ENCODE assay signal across 18 cellular contexts in the genomic region with DNA sequence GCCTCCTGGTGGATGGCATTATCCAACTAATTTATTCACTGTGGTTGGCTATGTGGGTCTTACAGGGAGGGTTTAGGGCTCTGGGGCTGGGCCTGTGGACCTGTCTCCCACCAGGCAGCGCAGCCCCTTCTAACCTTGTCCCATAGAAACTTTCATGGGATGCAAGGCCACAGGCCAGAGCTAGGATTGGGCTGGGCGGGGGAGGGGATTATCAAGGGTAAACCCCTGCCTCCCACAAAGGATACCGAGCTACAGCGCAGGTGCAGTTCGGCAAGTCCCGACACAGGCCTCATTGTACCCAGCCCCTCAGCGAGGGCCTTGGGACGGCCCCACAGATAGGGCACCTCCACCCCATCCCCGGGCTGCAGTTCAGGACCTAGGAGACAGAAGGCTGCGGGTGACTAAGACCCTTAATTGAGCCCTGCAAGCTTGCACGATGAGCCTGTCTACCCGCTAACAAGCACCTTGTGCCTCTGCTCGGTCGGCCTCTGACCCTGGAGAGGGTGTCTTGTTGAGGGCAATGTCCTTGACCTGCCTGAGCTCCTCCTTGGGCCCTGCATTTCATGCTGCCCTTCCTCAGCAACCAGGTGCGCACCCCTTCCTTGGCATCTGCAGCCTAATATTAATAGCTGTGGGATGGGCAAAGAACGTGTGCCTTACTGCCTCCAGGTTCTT. TPM values are rescaled to one million over a fixed set of nuclear protein-coding genes. Genes with fewer than 3 reads are reported as not detected.
A peak's percentile ranks its signal among the peaks of the same experiment; 100 is the strongest.
DNase-seq lines count a peak whose midpoint lies in the region; ATAC-seq lines count a peak whose summit lies in the region.
"Had no signal": no experiment of that assay in that cellular context is flagged by ENCODE, and none has a peak within 500 bp of the region (broad histone marks: within the 10 kb centered on the region; RNA-seq: fewer than 3 reads in every experiment).

No MANE protein-coding gene starts in this region.

- H3K4me1 ChIP-seq in trophoblast cell (ENCODE audit: control insufficient read depth in 1 of 2, insufficient read depth in 2 of 2, low read length in 2 of 2) = peaks cover 37 to 43% of the 10 kb centered on the region in 2 experiments
- H3K4me1 ChIP-seq in naive thymus-derived CD4-positive, alpha-beta T cell (ENCODE audit: control insufficient read depth in 2 of 2, insufficient read depth in 2 of 2, low read length in 2 of 2) = peaks cover 6 to 9% of the 10 kb centered on the region in 2 donors

- no peak overlapping the region for H3K4me2 ChIP-seq in trophoblast cell (ENCODE audit: low read length)

- H3K27ac Mint-ChIP-seq in naive thymus-derived CD4-positive, alpha-beta T cell = peak overlapping the region in 1 of 9 donors; percentile 39
- H3K27ac Mint-ChIP-seq: activated T-helper 1 cell treated with anti-CD3 and anti-CD28 coated beads, Interleukin-12 subunit alpha, Interleukin-12 subunit beta, Interleukin-2, Interleukin-4 antibody, amounts not matched to agents 30 ng/mL and 10 ng/mL and 1 ng/mL, durations not matched to agents 14 hours and 24 hours and 36 hours; type B pancreatic cell; WTC11 had no signal

- H2BK12ac ChIP-seq in trophoblast cell (ENCODE audit: low read length) = peak overlapping the region; percentile 44

- H3K14ac ChIP-seq in trophoblast cell (ENCODE audit: low read length) = peak overlapping the region; percentile 22

- no peak overlapping the region for H4K12ac ChIP-seq in trophoblast cell (ENCODE audit: low read depth, low read length)

- no peaks in the 10 kb centered on the region for H3K9me3 Mint-ChIP-seq in naive thymus-derived CD4-positive, alpha-beta T cell
- H3K9me3 Mint-ChIP-seq: activated naive CD8-positive, alpha-beta T cell treated with anti-CD3 and anti-CD28 coated beads, Interleukin-2, amount 10 ng/mL, durations not matched to agents 7 days and 5 days; activated T-helper 1 cell treated with anti-CD3 and anti-CD28 coated beads, Interleukin-12 subunit alpha, Interleukin-12 subunit beta, Interleukin-2, Interleukin-4 antibody, amounts not matched to agents 30 ng/mL and 10 ng/mL and 1 ng/mL, durations not matched to agents 14 hours and 24 hours and 36 hours; brain; type B pancreatic cell; WTC11 had no signal

- peak overlapping the region; percentile 36 for H3K27ac ChIP-seq in layer of hippocampus (ENCODE audit: low read depth, low read length)
- H3K27ac ChIP-seq in trophoblast cell (ENCODE audit: low read depth, low read length) = no peak overlapping the region
- H3K27ac ChIP-seq in naive thymus-derived CD4-positive, alpha-beta T cell (ENCODE audit: low read depth, low read length) = no peak overlapping the region

- no peak overlapping the region for H3K9ac ChIP-seq in trophoblast cell (ENCODE audit: low read length)

- DNase-seq in activated effector memory CD4-positive, alpha-beta T cell treated with anti-CD3 and anti-CD28 coated beads, Interleukin-2, amount 50 U/mL, for 16 hours = peak; percentile 61
- DNase-seq in activated effector memory CD4-positive, alpha-beta T cell treated with Interleukin-2 at 50 U/mL for 16 hours = no peak
- no peak for DNase-seq in trophoblast cell
- no peak for DNase-seq in posterior vena cava (ENCODE audit: low spot score)
- no peak for DNase-seq in NK-92 (lab: John Stamatoyannopoulos, UW; ENCODE audit: unreplicated experiment)
- DNase-seq in DMS153 (lab: John Stamatoyannopoulos, UW) = no peak
- no peak for DNase-seq in naive thymus-derived CD4-positive, alpha-beta T cell
- DNase-seq: DMS 273 treated with DMSO at 0.1 percent for 48 hours, NCI-H1436, NCI-H69, occipital lobe, PC-3 had no signal

- peak overlapping the region; percentile 2 for H2AK5ac ChIP-seq in trophoblast cell (ENCODE audit: low read length)

- H3K4me1 Mint-ChIP-seq in naive thymus-derived CD4-positive, alpha-beta T cell = peaks cover 6 to 30% (median 19%) of the 10 kb centered on the region in 7 donors

- POLR2A ChIA-PET in naive thymus-derived CD4-positive, alpha-beta T cell (lab: Charles Lee) = interaction anchor here (0.6 to 0.9 kb wide), 2 partner anchors 36 to 489 kb away, joined by 4 to 6 read pairs; no protein-coding TSS in a partner anchor

- H3K18ac ChIP-seq in trophoblast cell (ENCODE audit: low read length) = no peak overlapping the region

- intact Hi-C loops in posterior vena cava (cut with DNase I) = loop anchor here in 1 of 2 donors (5.0 kb wide), 1 partner anchor 63 kb away; a partner anchor contains a TSS
- intact Hi-C loops in naive thymus-derived CD4-positive, alpha-beta T cell (cut with micrococcal nuclease) = no loop called here

- H4K8ac ChIP-seq in trophoblast cell (ENCODE audit: low read depth, low read length) = no peak overlapping the region

- H3K79me1 ChIP-seq in trophoblast cell (ENCODE audit: low read length) = peaks cover 34% of the 10 kb centered on the region

- no peak overlapping the region for H3K4me3 Mint-ChIP-seq in naive thymus-derived CD4-positive, alpha-beta T cell
- H3K4me3 Mint-ChIP-seq: activated T-helper 1 cell treated with anti-CD3 and anti-CD28 coated beads, Interleukin-12 subunit alpha, Interleukin-12 subunit beta, Interleukin-2, Interleukin-4 antibody, amounts not matched to agents 30 ng/mL and 10 ng/mL and 1 ng/mL, durations not matched to agents 14 hours and 24 hours and 36 hours; brain; type B pancreatic cell; WTC11 had no signal

- WGBS in trophoblast cell (ENCODE audit: extremely low coverage, insufficient coverage, insufficient read length) = no CpG with 5 or more reads among the region's 16 CpGs

- no peaks in the 10 kb centered on the region for H3K27me3 Mint-ChIP-seq in naive thymus-derived CD4-positive, alpha-beta T cell
- H3K27me3 Mint-ChIP-seq: activated naive CD8-positive, alpha-beta T cell treated with anti-CD3 and anti-CD28 coated beads, Interleukin-2, amount 10 ng/mL, durations not matched to agents 7 days and 5 days; brain; type B pancreatic cell had no signal

- no peak overlapping the region for H3K23ac ChIP-seq in trophoblast cell (ENCODE audit: low read length)

- peak overlapping the region; percentile 12 for H2BK120ac ChIP-seq in trophoblast cell (ENCODE audit: insufficient read depth, low read length, poor library complexity)

- H3K27me3 ChIP-seq in layer of hippocampus (ENCODE audit: control insufficient read depth, insufficient read depth, low read length) (no peaks in the 10 kb centered on the region), trophoblast cell (ENCODE audit: insufficient read depth, low read length) (no peaks in the 10 kb centered on the region)
- no peaks in the 10 kb centered on the region for H3K27me3 ChIP-seq in naive thymus-derived CD4-positive, alpha-beta T cell (ENCODE audit: control insufficient read depth in 2 of 2, insufficient read depth in 2 of 2, low read length in 2 of 2)

- no peak overlapping the region for H3K4me3 ChIP-seq in trophoblast cell (ENCODE audit: low read depth, low read length)
- no peak overlapping the region for H3K4me3 ChIP-seq in naive thymus-derived CD4-positive, alpha-beta T cell (ENCODE audit: low read length)

- no peaks in the 10 kb centered on the region for H3K9me3 ChIP-seq in trophoblast cell (ENCODE audit: insufficient read depth, low read depth, low read length)
- no peaks in the 10 kb centered on the region for H3K9me3 ChIP-seq in naive thymus-derived CD4-positive, alpha-beta T cell (ENCODE audit: control insufficient read depth in 2 of 3, low read length in 3 of 3)

- no peaks in the 10 kb centered on the region for H3K36me3 Mint-ChIP-seq in naive thymus-derived CD4-positive, alpha-beta T cell
- H3K36me3 Mint-ChIP-seq: activated naive CD8-positive, alpha-beta T cell treated with anti-CD3 and anti-CD28 coated beads, Interleukin-2, amount 10 ng/mL, durations not matched to agents 7 days and 5 days; brain; type B pancreatic cell; WTC11 had no signal

- no peak for ATAC-seq in naive thymus-derived CD4-positive, alpha-beta T cell
- ATAC-seq: PC-3, WTC11 had no signal

- peaks cover 8% of the 10 kb centered on the region for H3K79me2 ChIP-seq in trophoblast cell (ENCODE audit: control insufficient read depth, insufficient read depth, low read length, poor library complexity)

- H2BK5ac ChIP-seq in trophoblast cell (ENCODE audit: low read depth, low read length, poor library complexity) = peak overlapping the region; percentile 24

- no peak overlapping the region for H2AFZ ChIP-seq in trophoblast cell (ENCODE audit: insufficient read depth, low read length, poor library complexity)

- no peak overlapping the region for H3K4ac ChIP-seq in trophoblast cell (ENCODE audit: low read depth, low read length)

- CTCF ChIA-PET in naive thymus-derived CD4-positive, alpha-beta T cell (lab: Charles Lee) = no interaction called here

- no peaks in the 10 kb centered on the region for H3K36me3 ChIP-seq in trophoblast cell (ENCODE audit: control insufficient read depth in 1 of 2, insufficient read depth in 2 of 2, low read length in 2 of 2)
- no peaks in the 10 kb centered on the region for H3K36me3 ChIP-seq in naive thymus-derived CD4-positive, alpha-beta T cell (ENCODE audit: control insufficient read depth in 2 of 3, insufficient read depth in 3 of 3, low read length in 3 of 3)

- H4K91ac ChIP-seq in trophoblast cell (ENCODE audit: low read depth, low read length) = peak overlapping the region; percentile 65

RNA-seq across cellular contexts. Expression of a gene that starts 46.7 kb away (rescaled TPM):
- polyA plus RNA-seq in trophoblast cell (2013) = 454 and 493 TPM in 2 replicates
- 100 to 1,000 TPM; 159 to 191 TPM for total RNA-seq in posterior vena cava
- 100 to 1,000 TPM in 1 of 5 experiments, 10 to 100 TPM in 4; 76.6 to 274 (median 90.0) TPM for total RNA-seq in naive thymus-derived CD4-positive, alpha-beta T cell
- polyA plus RNA-seq in naive thymus-derived CD4-positive, alpha-beta T cell = 100 to 1,000 TPM; 251 to 291 TPM
